Comparison of ENCODE assay signal across 2 cellular contexts in the genomic region with DNA sequence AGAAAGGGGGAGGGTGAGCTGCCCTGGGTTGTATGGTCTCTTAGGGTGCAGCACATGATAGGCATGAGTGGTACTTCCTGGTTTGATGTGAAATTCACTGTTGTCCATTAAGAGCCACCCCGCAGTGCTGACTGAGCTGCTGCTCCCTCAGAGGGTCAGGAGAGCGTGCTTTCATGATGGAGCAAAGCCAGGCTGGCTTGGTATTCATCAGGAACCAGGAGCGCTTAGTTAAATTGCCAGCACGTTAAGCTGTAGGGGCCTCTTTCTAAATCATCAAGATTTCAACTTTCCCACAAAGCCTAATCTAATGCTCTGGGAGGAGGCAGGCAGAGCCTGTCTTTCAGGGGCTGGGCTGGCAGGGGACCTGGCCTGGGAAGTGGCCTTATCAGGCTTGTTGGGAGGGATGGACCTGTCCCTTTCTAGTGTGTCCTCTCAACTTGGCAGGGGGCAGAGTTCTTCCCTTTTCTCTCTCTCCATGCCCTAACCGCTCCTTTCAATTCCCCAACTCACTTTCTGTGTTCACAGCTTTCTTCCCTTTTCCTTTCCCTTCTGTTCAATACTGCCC.
TF ChIP-seq lines count a peak whose summit lies in the region.

No MANE protein-coding gene starts in this region.

TF ChIP-seq in HEK293, 187 proteins besides CTCF, POLR2A, EP300 and RAD21 (continued from another document and continues in another):
- TF ChIP-seq OSR2 (tag by site-specific recombination; IDR thresholded peaks at IDR 0.05) (peak; percentile 76), ZFP3 (tag by site-specific recombination; IDR thresholded peaks at IDR 0.05; ENCODE audit: low read depth) (no peak), ZNF561 (tag by site-specific recombination; IDR thresholded peaks at IDR 0.05; ENCODE audit: borderline replicate concordance) (no peak), IKZF3 (tag by site-specific recombination; IDR thresholded peaks at IDR 0.05) (peak; percentile 83), ZFP37 (tag by site-specific recombination; IDR thresholded peaks at IDR 0.05) (no peak), ZNF214 (tag by site-specific recombination; IDR thresholded peaks at IDR 0.05; ENCODE audit: borderline replicate concordance) (no peak), YY2 (tag by site-specific recombination; IDR thresholded peaks at IDR 0.05) (no peak), ZNF555 (tag by site-specific recombination; conservative IDR thresholded peaks at IDR 0.05) (no peak), ZNF571 (tag by site-specific recombination; IDR thresholded peaks at IDR 0.05) (no peak), SCRT1 (tag by site-specific recombination; IDR thresholded peaks at IDR 0.05; ENCODE audit: borderline replicate concordance) (no peak), ZNF423 (tag by site-specific recombination; IDR thresholded peaks at IDR 0.05) (no peak), ZNF175 (tag by site-specific recombination; IDR thresholded peaks at IDR 0.05) (no peak), KLF1 (tag by site-specific recombination; IDR thresholded peaks at IDR 0.05) (no peak), ELK4 (IDR thresholded peaks at IDR 0.05; ENCODE audit: borderline replicate concordance, low read depth, low read length) (no peak), ZNF112 (tag by site-specific recombination; IDR thresholded peaks at IDR 0.05) (no peak), ZNF610 (tag by site-specific recombination; IDR thresholded peaks at IDR 0.05; ENCODE audit: borderline replicate concordance) (peak; percentile 14; the same call in 1 of the 2 replicates), ZNF585B (tag by site-specific recombination; IDR thresholded peaks at IDR 0.05) (no peak), WT1 (tag by site-specific recombination; IDR thresholded peaks at IDR 0.05) (no peak), ZNF514 (tag by site-specific recombination; IDR thresholded peaks at IDR 0.05) (no peak), ATF2 (tag by site-specific recombination; IDR thresholded peaks at IDR 0.05; ENCODE audit: low read depth) (no peak), ZNF549 (tag by site-specific recombination; IDR thresholded peaks at IDR 0.05) (no peak), ZNF221 (tag by site-specific recombination; IDR thresholded peaks at IDR 0.05; ENCODE audit: borderline replicate concordance) (no peak), PRDM1 (tag by site-specific recombination; IDR thresholded peaks at IDR 0.05) (peak; percentile 99), ZBTB8A (tag by site-specific recombination; IDR thresholded peaks at IDR 0.05) (no peak), ZNF121 (tag by site-specific recombination; IDR thresholded peaks at IDR 0.05) (no peak), ZNF629 (tag by site-specific recombination; IDR thresholded peaks at IDR 0.05) (no peak)
- TF ChIP-seq, protein P1, sequence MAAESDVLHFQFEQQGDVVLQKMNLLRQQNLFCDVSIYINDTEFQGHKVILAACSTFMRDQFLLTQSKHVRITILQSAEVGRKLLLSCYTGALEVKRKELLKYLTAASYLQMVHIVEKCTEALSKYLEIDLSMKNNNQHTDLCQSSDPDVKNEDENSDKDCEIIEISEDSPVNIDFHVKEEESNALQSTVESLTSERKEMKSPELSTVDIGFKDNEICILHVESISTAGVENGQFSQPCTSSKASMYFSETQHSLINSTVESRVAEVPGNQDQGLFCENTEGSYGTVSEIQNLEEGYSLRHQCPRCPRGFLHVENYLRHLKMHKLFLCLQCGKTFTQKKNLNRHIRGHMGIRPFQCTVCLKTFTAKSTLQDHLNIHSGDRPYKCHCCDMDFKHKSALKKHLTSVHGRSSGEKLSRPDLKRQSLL (tag by site-specific recombination; IDR thresholded peaks at IDR 0.05) = 0 out of 2 replicates have a peak, but pooled peaks have one; percentile 39
- TF ChIP-seq, protein P2, sequence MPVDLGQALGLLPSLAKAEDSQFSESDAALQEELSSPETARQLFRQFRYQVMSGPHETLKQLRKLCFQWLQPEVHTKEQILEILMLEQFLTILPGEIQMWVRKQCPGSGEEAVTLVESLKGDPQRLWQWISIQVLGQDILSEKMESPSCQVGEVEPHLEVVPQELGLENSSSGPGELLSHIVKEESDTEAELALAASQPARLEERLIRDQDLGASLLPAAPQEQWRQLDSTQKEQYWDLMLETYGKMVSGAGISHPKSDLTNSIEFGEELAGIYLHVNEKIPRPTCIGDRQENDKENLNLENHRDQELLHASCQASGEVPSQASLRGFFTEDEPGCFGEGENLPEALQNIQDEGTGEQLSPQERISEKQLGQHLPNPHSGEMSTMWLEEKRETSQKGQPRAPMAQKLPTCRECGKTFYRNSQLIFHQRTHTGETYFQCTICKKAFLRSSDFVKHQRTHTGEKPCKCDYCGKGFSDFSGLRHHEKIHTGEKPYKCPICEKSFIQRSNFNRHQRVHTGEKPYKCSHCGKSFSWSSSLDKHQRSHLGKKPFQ (tag by site-specific recombination; IDR thresholded peaks at IDR 0.05) = no peak

TF ChIP-seq in GM12878, 131 proteins besides CTCF, POLR2A, EP300 and RAD21:
- 0 out of 2 replicates have a peak, but pooled peaks have one; percentile 25 for TF ChIP-seq IKZF1 (conservative IDR thresholded peaks at IDR 0.05)
- no peak for TF ChIP-seq ZNF622 (IDR thresholded peaks at IDR 0.05)
